In the genomic region with DNA sequence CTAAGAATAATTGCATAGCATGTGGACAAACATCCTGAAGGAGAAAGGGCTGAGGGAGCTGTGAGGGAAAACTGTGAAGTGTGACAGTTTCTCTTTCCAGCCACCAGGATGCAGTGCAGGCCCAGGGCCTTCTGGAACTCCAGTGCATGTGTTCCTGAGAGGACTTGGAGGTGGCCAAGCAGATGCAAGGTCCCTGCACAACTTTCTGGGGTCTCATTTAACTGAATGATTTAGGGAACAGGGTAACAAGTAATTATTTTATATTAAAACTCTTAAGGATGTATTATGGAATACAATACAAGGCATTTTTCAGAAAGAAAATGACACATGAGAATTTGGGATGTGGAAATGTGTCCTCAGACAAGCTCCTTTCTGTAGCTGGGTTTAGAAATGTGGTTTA, we compare ENCODE assay signal across 8 cellular contexts.
DNase-seq lines count a peak whose midpoint lies in the region; ATAC-seq and TF ChIP-seq lines count a peak whose summit lies in the region.

No MANE protein-coding gene starts in this region.

- no peaks in the 10 kb centered on the region for H3K4me1 ChIP-seq in naive thymus-derived CD4-positive, alpha-beta T cell (ENCODE audit: control insufficient read depth in 2 of 2, insufficient read depth in 2 of 2, low read length in 2 of 2)

- no peak overlapping the region for H3K4me3 Mint-ChIP-seq in activated CD4-positive, alpha-beta T cell treated with anti-CD3 and anti-CD28 coated beads, Interleukin-2, amount 10 ng/mL, durations not matched to agents 24 days and 14 days
- H3K4me3 Mint-ChIP-seq in naive thymus-derived CD4-positive, alpha-beta T cell: no peak overlapping the region

- no peaks in the 10 kb centered on the region for H3K36me3 ChIP-seq in naive thymus-derived CD4-positive, alpha-beta T cell (ENCODE audit: control insufficient read depth in 2 of 3, insufficient read depth in 3 of 3, low read length in 3 of 3)

- DNase-seq in 8988T (peak; percentile 26), GM10266 (ENCODE audit: extremely low spot score) (peak; percentile 52), NCI-H226 (peak; percentile 45), erythroblast (lab: John Stamatoyannopoulos, UW) (peak; percentile 70 to 77)
- DNase-seq in activated CD4-positive, alpha-beta T cell treated with anti-CD3 and anti-CD28 coated beads, Interleukin-2, amount 10 ng/mL, durations not matched to agents 24 days and 14 days: peak; percentile 77
- DNase-seq in naive thymus-derived CD4-positive, alpha-beta T cell: peak in 7 of 9 donors; percentile 27 to 57 (median 43)

- peak; percentile 52 for TF ChIP-seq CTCF in GM10266 (IDR thresholded peaks at IDR 0.05; ENCODE audit: control insufficient read depth, insufficient read depth, low read depth, missing control alignments)

- H3K36me3 Mint-ChIP-seq in activated CD4-positive, alpha-beta T cell treated with anti-CD3 and anti-CD28 coated beads, Interleukin-2, amount 10 ng/mL, durations not matched to agents 24 days and 14 days (ENCODE audit: low read depth): no peaks in the 10 kb centered on the region
- no peaks in the 10 kb centered on the region for H3K36me3 Mint-ChIP-seq in naive thymus-derived CD4-positive, alpha-beta T cell

- H3K9me3 ChIP-seq in naive thymus-derived CD4-positive, alpha-beta T cell (ENCODE audit: control insufficient read depth in 2 of 3, low read length in 3 of 3): no peaks in the 10 kb centered on the region

- no peaks in the 10 kb centered on the region for H3K9me3 Mint-ChIP-seq in activated CD4-positive, alpha-beta T cell treated with anti-CD3 and anti-CD28 coated beads, Interleukin-2, amount 10 ng/mL, durations not matched to agents 24 days and 14 days
- no peaks in the 10 kb centered on the region for H3K9me3 Mint-ChIP-seq in naive thymus-derived CD4-positive, alpha-beta T cell

- H3K27me3 Mint-ChIP-seq in activated CD4-positive, alpha-beta T cell treated with anti-CD3 and anti-CD28 coated beads, Interleukin-2, amount 10 ng/mL, durations not matched to agents 24 days and 14 days: peaks cover 19% of the 10 kb centered on the region
- peaks cover 0 to 31% (median 0%) of the 10 kb centered on the region in 5 donors for H3K27me3 Mint-ChIP-seq in naive thymus-derived CD4-positive, alpha-beta T cell

- ATAC-seq in HG02938 (IDR thresholded peaks at IDR 0.05; ENCODE audit: unreplicated experiment) (peak; percentile 59), HG03025 (IDR thresholded peaks at IDR 0.05; ENCODE audit: low FRiP score, unreplicated experiment) (no peak)
- peak; percentile 69 for ATAC-seq in naive thymus-derived CD4-positive, alpha-beta T cell

- CTCF ChIA-PET in naive thymus-derived CD4-positive, alpha-beta T cell (lab: Charles Lee): interaction anchor here (0.6 to 8.4 kb wide), 12 partner anchors 100 to 165 kb away, joined by 3 to 112 read pairs (median 5); a partner anchor contains a TSS

- H3K27me3 ChIP-seq in naive thymus-derived CD4-positive, alpha-beta T cell (ENCODE audit: control insufficient read depth in 2 of 2, insufficient read depth in 2 of 2, low read length in 2 of 2): no peaks in the 10 kb centered on the region

- H3K4me1 Mint-ChIP-seq in activated CD4-positive, alpha-beta T cell treated with anti-CD3 and anti-CD28 coated beads, Interleukin-2, amount 10 ng/mL, durations not matched to agents 24 days and 14 days: no peaks in the 10 kb centered on the region
- H3K4me1 Mint-ChIP-seq in naive thymus-derived CD4-positive, alpha-beta T cell: no peaks in the 10 kb centered on the region

- intact Hi-C loops in activated CD4-positive, alpha-beta T cell treated with anti-CD3 and anti-CD28 coated beads, Interleukin-2, amount 10 ng/mL, durations not matched to agents 24 days and 14 days (cut with micrococcal nuclease): loop anchor here (1.0 kb wide), 2 partner anchors 145 to 150 kb away; a partner anchor contains a TSS
- intact Hi-C loops in naive thymus-derived CD4-positive, alpha-beta T cell (cut with micrococcal nuclease): loop anchor here (1.0 kb wide), 6 partner anchors 92 to 164 kb away; a partner anchor contains a TSS

- TF ChIP-seq POLR2A in erythroblast (IDR thresholded peaks at IDR 0.05; ENCODE audit: low read length): no peak

- no peak overlapping the region for H3K4me3 ChIP-seq in naive thymus-derived CD4-positive, alpha-beta T cell (ENCODE audit: low read length)

- H3K27ac ChIP-seq in naive thymus-derived CD4-positive, alpha-beta T cell (ENCODE audit: low read depth, low read length): no peak overlapping the region

- POLR2A ChIA-PET in naive thymus-derived CD4-positive, alpha-beta T cell (lab: Charles Lee): interaction anchor here (1.0 to 2.3 kb wide), 3 partner anchors 145 to 165 kb away, joined by 3 to 11 read pairs (median 3); no protein-coding TSS in a partner anchor

- H3K27ac Mint-ChIP-seq in activated CD4-positive, alpha-beta T cell treated with anti-CD3 and anti-CD28 coated beads, Interleukin-2, amount 10 ng/mL, durations not matched to agents 24 days and 14 days: no peak overlapping the region
- peak overlapping the region in 1 of 9 donors; percentile 41 for H3K27ac Mint-ChIP-seq in naive thymus-derived CD4-positive, alpha-beta T cell

Comparison
In these comparisons a context has a peak if more than half of its experiments do, and no peak if none do; other contexts are left out.
1. DNase-seq: peak in every context shown above with its lines; median percentile 77 in activated CD4-positive, alpha-beta T cell treated with anti-CD3 and anti-CD28 coated beads, Interleukin-2, amount 10 ng/mL, durations not matched to agents 24 days and 14 days; 74 in erythroblast; 52 in GM10266; 45 in NCI-H226; 43 in naive thymus-derived CD4-positive, alpha-beta T cell; 26 in 8988T.